20 cellular contexts compared by ENCODE assay signal in genomic region chr4:188412499-188412898, GRCh38.
DNase-seq lines count a peak whose midpoint lies in the region; ATAC-seq, FAIRE-seq and TF ChIP-seq lines count a peak whose summit lies in the region.
"Had no signal": no experiment of that assay in that cellular context is flagged by ENCODE, and none has a peak within 500 bp of the region (broad histone marks: within the 10 kb centered on the region; RNA-seq: fewer than 3 reads in every experiment).

No MANE protein-coding gene starts in this region.

- H3K9me3 ChIP-seq in HepG2 (ENCODE audit: low read length) (no peaks in the 10 kb centered on the region), right lobe of liver (no peaks in the 10 kb centered on the region), esophagus muscularis mucosa (no peaks in the 10 kb centered on the region), testis (no peaks in the 10 kb centered on the region)
- H3K9me3 ChIP-seq: A549 had no signal

- no TSS peak for BruUV-seq in HepG2 (replicated peaks; lab: Mats Ljungman, UMichigan)

- no peaks in the 10 kb centered on the region for H3K4me1 ChIP-seq in HepG2 (ENCODE audit: insufficient read depth, low read length)
- H3K4me1 ChIP-seq in right lobe of liver = no peaks in the 10 kb centered on the region
- no peaks in the 10 kb centered on the region for H3K4me1 ChIP-seq in esophagus muscularis mucosa
- peaks cover 2% of the 10 kb centered on the region for H3K4me1 ChIP-seq in testis
- H3K4me1 ChIP-seq: A549; BLaER1 treated with 17β-estradiol and CSF1 and Interleukin-3, amounts not matched to agents 10 nM and 100 nM had no signal

- ATAC-seq in HepG2 (no peak), right lobe of liver (no peak)
- ATAC-seq: A549; CD8-positive, alpha-beta T cell had no signal

- H2AFZ ChIP-seq in HepG2 (ENCODE audit: low read length) = no peak overlapping the region

- no peaks in the 10 kb centered on the region for H3K79me2 ChIP-seq in HepG2 (ENCODE audit: insufficient read depth, low read length)

- H4K20me1 ChIP-seq in HepG2 (ENCODE audit: insufficient read depth, low read length) = no peaks in the 10 kb centered on the region
- H4K20me1 ChIP-seq: BLaER1 treated with 17β-estradiol and CSF1 and Interleukin-3, amounts not matched to agents 10 nM and 100 nM had no signal

- H3K4me3 ChIP-seq in HepG2 (replicated peaks in 1 of 3; ENCODE audit: insufficient read depth in 1 of 3, low read depth in 2 of 3, low read length in 3 of 3) (no peak overlapping the region), right lobe of liver (no peak overlapping the region), esophagus muscularis mucosa (no peak overlapping the region), testis (peak overlapping the region; percentile 39 to 60)
- H3K4me3 ChIP-seq: A549; BLaER1 treated with 17β-estradiol and CSF1 and Interleukin-3, amounts not matched to agents 10 nM and 100 nM had no signal

- no peak overlapping the region for H3K4me2 ChIP-seq in HepG2 (ENCODE audit: low read depth, low read length)
- H3K4me2 ChIP-seq: A549; BLaER1 treated with 17β-estradiol and CSF1 and Interleukin-3, amounts not matched to agents 10 nM and 100 nM had no signal

- POLR2A ChIA-PET in HepG2 (lab: Yijun Ruan, JAX) = no interaction called here

- TF ChIP-seq RAD21 in HepG2 (CRISPR knock-in tag; IDR thresholded peaks at IDR 0.05) = no peak

- 79% methylated on average over 13 of the region's 13 CpGs for WGBS in HepG2 (ENCODE audit: low lambda C conversion rate)
- 85% methylated on average over 13 of the region's 13 CpGs for WGBS in right lobe of liver (ENCODE audit: insufficient coverage, low coverage, low lambda C conversion rate, missing lambda C conversion rate)
- 93% methylated on average over 13 of the region's 13 CpGs for WGBS in esophagus muscularis mucosa
- 38 to 79% methylated on average over 13 of the region's 13 CpGs for WGBS in testis, 2 donors

- TF ChIP-seq CTCF in HepG2 (CRISPR knock-in tag; IDR thresholded peaks at IDR 0.05) = no peak
- no peak for TF ChIP-seq CTCF in right lobe of liver (IDR thresholded peaks at IDR 0.05)
- TF ChIP-seq CTCF in esophagus muscularis mucosa (IDR thresholded peaks at IDR 0.05) = no peak
- TF ChIP-seq CTCF in testis (IDR thresholded peaks at IDR 0.05) = no peak

- TF ChIP-seq EP300 in HepG2 (IDR thresholded peaks at IDR 0.05; ENCODE audit: low read depth in 2 of 2, low read length in 2 of 2) = no peak
- no peak for TF ChIP-seq EP300 in HepG2 (CRISPR knock-in tag; IDR thresholded peaks at IDR 0.05; ENCODE audit: borderline replicate concordance)
- TF ChIP-seq EP300 in esophagus muscularis mucosa (IDR thresholded peaks at IDR 0.05) = no peak

- H3K36me3 ChIP-seq in HepG2 (replicated peaks in 1 of 2; ENCODE audit: control insufficient read depth in 1 of 2, insufficient read depth in 2 of 2, low read length in 2 of 2) = no peaks in the 10 kb centered on the region; a peak in 1 of 5 replicates
- H3K36me3 ChIP-seq in right lobe of liver = no peaks in the 10 kb centered on the region
- H3K36me3 ChIP-seq in esophagus muscularis mucosa = no peaks in the 10 kb centered on the region
- no peaks in the 10 kb centered on the region for H3K36me3 ChIP-seq in testis (ENCODE audit: low read depth, missing control alignments)
- H3K36me3 ChIP-seq: BLaER1 treated with 17β-estradiol and CSF1 and Interleukin-3, amounts not matched to agents 10 nM and 100 nM had no signal

- TF ChIP-seq POLR2A in HepG2 (IDR thresholded peaks at IDR 0.05; ENCODE audit: insufficient read depth in 1 of 2, low read depth in 2 of 2, low read length in 2 of 2) (no peak), right lobe of liver (IDR thresholded peaks at IDR 0.05) (no peak), esophagus muscularis mucosa (IDR thresholded peaks at IDR 0.05; ENCODE audit: low read depth) (no peak), testis (IDR thresholded peaks at IDR 0.05) (no peak)

- no peak overlapping the region for H3K9ac ChIP-seq in HepG2 (ENCODE audit: insufficient read depth, low read depth, low read length)
- H3K9ac ChIP-seq: BLaER1 treated with 17β-estradiol and CSF1 and Interleukin-3, amounts not matched to agents 10 nM and 100 nM had no signal

- DNase-seq in HepG2 (ENCODE audit: low spot score) = no peak
- no peak for DNase-seq in right lobe of liver
- peak; percentile 47 for DNase-seq in esophagus muscularis mucosa (ENCODE audit: extremely low spot score)
- DNase-seq in testis = peak; percentile 46
- no peak for DNase-seq in NCI-H2171 (lab: John Stamatoyannopoulos, UW)
- no peak for DNase-seq in DMS53 (lab: John Stamatoyannopoulos, UW)
- DNase-seq: AML-193; CD4-positive, alpha-beta T cell; CD8-positive, alpha-beta T cell; DMS 273 treated with DMSO at 0.1 percent for 48 hours; DMS153; DMS79 treated with DMSO at 0.1 percent for 48 hours; GF-D8 had no signal

- no peak for FAIRE-seq in HepG2 (lab: Jason Lieb, UNC)
- FAIRE-seq: A549, G401.6, GM12891, GM18507 had no signal

- in situ Hi-C loops in HepG2 (cut with HindIII; ENCODE audit: extremely low pct_ligation_motif_present, low pct_unique_long_range_greater_than_20kb) = no loop called here

- intact Hi-C loops in HepG2 (cut with micrococcal nuclease; ENCODE audit: unreplicated experiment) = no loop called here
- intact Hi-C loops in right lobe of liver (cut with DNase I) = no loop called here
- intact Hi-C loops in esophagus muscularis mucosa (cut with DNase I) = no loop called here
- intact Hi-C loops in testis (cut with DNase I; ENCODE audit: low total_unique reads) = no loop called here

- H3K27me3 ChIP-seq in HepG2 (ENCODE audit: control insufficient read depth in 1 of 2, insufficient read depth in 2 of 2, low read length in 2 of 2) = no peaks in the 10 kb centered on the region
- no peaks in the 10 kb centered on the region for H3K27me3 ChIP-seq in right lobe of liver
- no peaks in the 10 kb centered on the region for H3K27me3 ChIP-seq in esophagus muscularis mucosa
- no peaks in the 10 kb centered on the region for H3K27me3 ChIP-seq in testis
- H3K27me3 ChIP-seq: BLaER1 treated with 17β-estradiol and CSF1 and Interleukin-3, amounts not matched to agents 10 nM and 100 nM had no signal

- H3K27ac ChIP-seq in HepG2 (ENCODE audit: extremely low read length, insufficient read depth, low read length) (no peak overlapping the region), right lobe of liver (no peak overlapping the region), esophagus muscularis mucosa (replicated peaks in 1 of 4) (no peak overlapping the region), testis (no peak overlapping the region)
- H3K27ac ChIP-seq: 22Rv1; A549; BLaER1 treated with 17β-estradiol and CSF1 and Interleukin-3, amounts not matched to agents 10 nM and 100 nM; C4-2B had no signal

- CTCF ChIA-PET in HepG2 (lab: Yijun Ruan, JAX; ENCODE audit: low intra/inter-chr PET ratio, low total read pairs) = no interaction called here

TF ChIP-seq in HepG2, 621 proteins besides CTCF, POLR2A, EP300 and RAD21:
- TF ChIP-seq ZNF292 (CRISPR knock-in tag; IDR thresholded peaks at IDR 0.05; ENCODE audit: borderline replicate concordance, low read depth) (no peak), ZBTB33 (CRISPR knock-in tag; IDR thresholded peaks at IDR 0.05) (peak; percentile 28; the same call in 1 of the 2 replicates), SIX1 (CRISPR knock-in tag; IDR thresholded peaks at IDR 0.05; ENCODE audit: borderline replicate concordance) (no peak)
TF ChIP-seq in HepG2: peak in this region for 1.

Comparison
In these comparisons a context has a peak if more than half of its experiments do, and no peak if none do; other contexts are left out.
1. DNase-seq: peak in esophagus muscularis mucosa (single experiment) and testis (single experiment); none in HepG2 (single experiment), right lobe of liver (0 of 3), NCI-H2171 (single experiment) and DMS53 (single experiment).
2. H3K4me3 ChIP-seq: peak in testis (2 of 2); none in HepG2 (0 of 3), right lobe of liver (0 of 3) and esophagus muscularis mucosa (0 of 4).